ENCODE assay signal across 8 cellular contexts in genomic region chr22:37502342-37503182, GRCh38. TPM values are rescaled to one million over a fixed set of nuclear protein-coding genes. Genes with fewer than 3 reads are reported as not detected.
DNase-seq lines count a peak whose midpoint lies in the region; ATAC-seq and TF ChIP-seq lines count a peak whose summit lies in the region.

No MANE protein-coding gene starts in this region.

- H3K9me3 ChIP-seq in HCT116 (ENCODE audit: control insufficient read depth in 1 of 2, insufficient read depth in 1 of 2, low read depth in 1 of 2, low read length in 2 of 2) (no peaks in the 10 kb centered on the region), SJCRH30 (replicated peaks) (no peaks in the 10 kb centered on the region), heart right ventricle (no peaks in the 10 kb centered on the region), psoas muscle (no peaks in the 10 kb centered on the region)

- H3K36me3 ChIP-seq in HCT116 (ENCODE audit: control insufficient read depth in 1 of 2, insufficient read depth in 2 of 2, low read length in 2 of 2) (peaks cover 10 to 40% of the 10 kb centered on the region in 2 experiments; a peak in 3 of 4 replicates), SJCRH30 (peaks cover 44% of the 10 kb centered on the region), heart right ventricle (peaks cover 0 to 65% (median 4%) of the 10 kb centered on the region in 9 donors), psoas muscle (ENCODE audit: insufficient read depth in 1 of 2, low read depth in 1 of 2) (no peaks in the 10 kb centered on the region)

- DNase-seq in HCT116 (ENCODE audit: low read depth, low spot score) (no peak), SJCRH30 (no peak), heart right ventricle (no peak), psoas muscle (no peak), erythroblast (lab: John Stamatoyannopoulos, UW) (no peak)
- DNase-seq in stimulated activated CD4-positive, alpha-beta T cell treated with anti-CD3 and anti-CD28 coated beads, Interleukin-1b, Interleukin-23, amount 100 ng/mL, for 48 hours: no peak

- no peak overlapping the region for H2AFZ ChIP-seq in HCT116 (ENCODE audit: low read depth, low read length, poor library complexity, severe bottlenecking)

- WGBS in heart right ventricle, 2 donors: 65 to 72% methylated on average over 16 of the region's 16 CpGs
- 57 to 86% (median 69%) methylated on average over 13 to 16 of the region's 16 CpGs for WGBS in psoas muscle, 3 donors

- TF ChIP-seq CTCF in HCT116 (IDR thresholded peaks at IDR 0.05 in 2 of 3, conservative IDR thresholded peaks at IDR 0.05 in 1 of 3; ENCODE audit: borderline replicate concordance in 1 of 3, insufficient read depth in 1 of 3, low read depth in 2 of 3, low read length in 2 of 3) (no peak), heart right ventricle (IDR thresholded peaks at IDR 0.05) (no peak), psoas muscle (IDR thresholded peaks at IDR 0.05) (no peak)

- H3K9ac ChIP-seq in HCT116 (ENCODE audit: low read length): peak overlapping the region; percentile 0; the same call in 1 of the 2 replicates

- no peaks in the 10 kb centered on the region for H3K79me2 ChIP-seq in HCT116 (ENCODE audit: insufficient read depth, low read length)

- POLR2A ChIA-PET in HCT116 (lab: Charles Lee): no interaction called here

- peaks cover 48 to 69% of the 10 kb centered on the region in 2 experiments for H3K4me1 ChIP-seq in HCT116 (ENCODE audit: control insufficient read depth in 1 of 2, insufficient read depth in 2 of 2, low read length in 2 of 2)
- peaks cover 38% of the 10 kb centered on the region for H3K4me1 ChIP-seq in SJCRH30
- H3K4me1 ChIP-seq in heart right ventricle: peaks cover 6 to 100% (median 68%) of the 10 kb centered on the region in 9 donors
- peaks cover 3% of the 10 kb centered on the region for H3K4me1 ChIP-seq in psoas muscle

- H3K4me2 ChIP-seq in HCT116 (ENCODE audit: low read length): peak overlapping the region; percentile 55

- peak overlapping the region in 1 of 2 experiments; percentile 2; a peak in 1 of 4 replicates for H3K4me3 ChIP-seq in HCT116 (replicated peaks in 1 of 2; ENCODE audit: low read depth in 1 of 2, low read length in 2 of 2)
- no peak overlapping the region for H3K4me3 ChIP-seq in SJCRH30
- H3K4me3 ChIP-seq in heart right ventricle: no peak overlapping the region
- H3K4me3 ChIP-seq in psoas muscle: no peak overlapping the region

- CTCF ChIA-PET in HCT116 (lab: Charles Lee): no interaction called here

- H3K27me3 ChIP-seq in HCT116 (ENCODE audit: insufficient read depth, low read length) (no peaks in the 10 kb centered on the region), SJCRH30 (no peaks in the 10 kb centered on the region), heart right ventricle (peaks cover 0 to 14% (median 0%) of the 10 kb centered on the region in 7 donors), psoas muscle (ENCODE audit: insufficient read depth in 3 of 3, low read length in 2 of 3) (peaks cover 0 to 13% (median 0%) of the 10 kb centered on the region in 3 donors)

- RAD21 ChIA-PET in HCT116 (lab: Charles Lee; ENCODE audit: low non-redundant PET in 1 of 2, low total read pairs in 2 of 2, uncharacterized antibody in 2 of 2, unreplicated experiment in 2 of 2): interaction anchor here in 1 of 2 experiments (0.6 kb wide), 1 partner anchor 10 kb away, joined by 4 read pairs; no protein-coding TSS in a partner anchor

- no peaks in the 10 kb centered on the region for H4K20me1 ChIP-seq in HCT116 (ENCODE audit: insufficient read depth)

- TF ChIP-seq RAD21 in HCT116 (IDR thresholded peaks at IDR 0.05; ENCODE audit: low read depth): no peak

- no peak for TF ChIP-seq POLR2A in HCT116 (IDR thresholded peaks at IDR 0.05; ENCODE audit: borderline replicate concordance, extremely low read depth, insufficient read depth, insufficient read length)
- no peak for TF ChIP-seq POLR2A in erythroblast (IDR thresholded peaks at IDR 0.05; ENCODE audit: low read length)

- H3K27ac ChIP-seq in HCT116 (ENCODE audit: low read depth, low read length): peak overlapping the region; percentile 50; the same call in 1 of the 2 replicates
- peak overlapping the region; percentile 49 for H3K27ac ChIP-seq in SJCRH30
- peak overlapping the region; percentile 66 to 89 (median 84) for H3K27ac ChIP-seq in heart right ventricle
- H3K27ac ChIP-seq in psoas muscle: peak overlapping the region; percentile 3

- BruUV-seq in HCT116 (replicated peaks; lab: Mats Ljungman, UMichigan): no TSS peak

- ATAC-seq in HCT116 (no peak), heart right ventricle (peak in 5 of 8 donors; percentile 15 to 41 (median 27)), psoas muscle (peak in 1 of 4 donors; percentile 22), HG03520 (IDR thresholded peaks at IDR 0.05; ENCODE audit: unreplicated experiment) (no peak), GM18909 (IDR thresholded peaks at IDR 0.05; ENCODE audit: poor library complexity, unreplicated experiment) (no peak)

- no peaks in the 10 kb centered on the region for H3K9me2 ChIP-seq in HCT116 (ENCODE audit: insufficient read depth)

- intact Hi-C loops in HCT116 (cut with micrococcal nuclease) (no loop called here), heart right ventricle (cut with DNase I) (no loop called here), psoas muscle (cut with DNase I) (no loop called here)

TF ChIP-seq in HCT116, 20 proteins besides CTCF, POLR2A, EP300 and RAD21:
- TF ChIP-seq CEBPB (IDR thresholded peaks at IDR 0.05; ENCODE audit: low read depth) (no peak), MAX (IDR thresholded peaks at IDR 0.05) (no peak), YY1 (IDR thresholded peaks at IDR 0.05; ENCODE audit: extremely low read depth, insufficient replicate concordance, low read depth, low read length) (no peak), SRF (IDR thresholded peaks at IDR 0.05; ENCODE audit: low read depth) (no peak), CBX3 (IDR thresholded peaks at IDR 0.05; ENCODE audit: low read depth) (no peak), JUND (IDR thresholded peaks at IDR 0.05) (no peak), FOSL1 (IDR thresholded peaks at IDR 0.05; ENCODE audit: low read depth) (no peak)

RNA-seq across cellular contexts. Expression of gene MFNG, which starts 16.4 kb away (rescaled TPM):
- 4.5 TPM for total RNA-seq in HCT116 (2021; ENCODE audit: unreplicated experiment)
- polyA plus RNA-seq in HCT116 (2012): 3.3 and 3.4 TPM in 2 replicates
- 0.36 and 1.1 TPM in 2 replicates for total RNA-seq in SJCRH30 (2014; rRNA removed; shearing (Covaris generic))
- 10 to 100 TPM in 4 of 10 donors, 1 to 10 TPM in 6; 5.1 to 19.4 (median 8.5) TPM for total RNA-seq in heart right ventricle
- polyA plus RNA-seq in heart right ventricle: 10 to 100 TPM in 1 of 2 donors, 1 to 10 TPM in 1; 8.9 to 15.8 TPM
- total RNA-seq in psoas muscle: 1 to 10 TPM; 4.5 to 8.0 (median 7.7) TPM
- polyA plus RNA-seq in psoas muscle: 1 to 10 TPM; 4.3 to 9.6 (median 8.2) TPM

RNA-seq across cellular contexts. Expression of gene CARD10, which starts 16.7 kb away (rescaled TPM):
- 32.0 TPM for total RNA-seq in HCT116 (2021; ENCODE audit: unreplicated experiment)
- 22.8 and 27.4 TPM in 2 replicates for polyA plus RNA-seq in HCT116 (2012)
- total RNA-seq in SJCRH30 (2014; rRNA removed; shearing (Covaris generic)): 28.9 and 30.9 TPM in 2 replicates
- total RNA-seq in heart right ventricle: 10 to 100 TPM in 3 of 10 donors, 1 to 10 TPM in 7; 7.4 to 12.9 (median 8.5) TPM
- polyA plus RNA-seq in heart right ventricle: 10 to 100 TPM; 14.0 to 14.8 TPM
- total RNA-seq in psoas muscle: 1 to 10 TPM; 3.8 to 8.0 (median 4.5) TPM
- polyA plus RNA-seq in psoas muscle: 1 to 10 TPM; 2.9 to 6.9 (median 4.1) TPM

RNA-seq across cellular contexts. Expression of gene CDC42EP1, which starts 57.7 kb away (rescaled TPM):
- total RNA-seq in HCT116 (2021; ENCODE audit: unreplicated experiment) (160 TPM), heart right ventricle (10 to 100 TPM; 10.6 to 48.3 (median 16.2) TPM), psoas muscle (10 to 100 TPM in 2 of 4 donors, 1 to 10 TPM in 2; 6.9 to 13.8 (median 10.7) TPM)
- 184 and 199 TPM in 2 replicates for polyA plus RNA-seq in HCT116 (2012)
- 11.9 and 12.4 TPM in 2 replicates for total RNA-seq in SJCRH30 (2014; rRNA removed; shearing (Covaris generic))
- polyA plus RNA-seq in heart right ventricle (10 to 100 TPM; 12.6 to 19.7 TPM), psoas muscle (1 to 10 TPM; 3.8 to 5.9 (median 4.1) TPM)

Comparison
In these comparisons a context has a peak if more than half of its experiments do, and no peak if none do; other contexts are left out.
1. ATAC-seq: peak in heart right ventricle (5 of 8); none in HCT116 (single experiment), HG03520 (single experiment) and GM18909 (single experiment).
2. H3K27ac ChIP-seq: peak in every context shown above with its lines; median percentile 84 in heart right ventricle; 50 in HCT116; 49 in SJCRH30; 3 in psoas muscle.